ENCODE assay signal across 1 cellular context in genomic region chr5:40367260-40367659, GRCh38.
TF ChIP-seq lines count a peak whose summit lies in the region.

No MANE protein-coding gene starts in this region.

TF ChIP-seq in GM12878, 131 proteins besides CTCF, POLR2A, EP300 and RAD21 (continued from another document):
- TF ChIP-seq IRF5 (IDR thresholded peaks at IDR 0.05; ENCODE audit: borderline replicate concordance): no peak
- no peak for TF ChIP-seq HCFC1 (IDR thresholded peaks at IDR 0.05; ENCODE audit: low read length)
